Comparison of ENCODE assay signal across 7 cellular contexts in genomic region chr14:23071975-23072539, GRCh38. TPM values are rescaled to one million over a fixed set of nuclear protein-coding genes. Genes with fewer than 3 reads are reported as not detected.
DNase-seq lines count a peak whose midpoint lies in the region; ATAC-seq and TF ChIP-seq lines count a peak whose summit lies in the region.
"Had no signal": no experiment of that assay in that cellular context is flagged by ENCODE, and none has a peak within 500 bp of the region (broad histone marks: within the 10 kb centered on the region; RNA-seq: fewer than 3 reads in every experiment).

No MANE protein-coding gene starts in this region.

- H3K4me3 ChIP-seq in AG09309 (ENCODE audit: control insufficient read depth, low read depth, low read length) (peak overlapping the region; percentile 95), WI38 (ENCODE audit: low read depth, low read length) (peak overlapping the region; percentile 97)

- no peak for TF ChIP-seq CTCF in AG09309 (IDR thresholded peaks at IDR 0.05; ENCODE audit: control insufficient read depth, insufficient read depth, low read depth, low read length, missing control alignments)
- no peak for TF ChIP-seq CTCF in WI38 (IDR thresholded peaks at IDR 0.05; ENCODE audit: low read depth, low read length)

- ATAC-seq in left colon (peak; percentile 58), GM21526 (IDR thresholded peaks at IDR 0.05; ENCODE audit: low FRiP score, unreplicated experiment) (no peak)

- intact Hi-C loops in left colon (cut with DNase I, micrococcal nuclease), result no loop called here

- DNase-seq in AG09309 (ENCODE audit: low read depth) (no peak), left colon (peak in 1 of 2 donors; percentile 47), SHP77 (lab: John Stamatoyannopoulos, UW) (no peak), UCSD-AML1 (lab: John Stamatoyannopoulos, UW; ENCODE audit: unreplicated experiment) (no peak)

RNA-seq across cellular contexts. Expression of gene CDH24, which starts 14.7 kb away (rescaled TPM):
- 1 to 10 TPM; 3.7 to 5.1 TPM for total RNA-seq in left colon

RNA-seq across cellular contexts. Expression of gene ACIN1, which starts 22.9 kb away (rescaled TPM):
- total RNA-seq in left colon, result 100 to 1,000 TPM; 110 to 119 TPM

RNA-seq across cellular contexts. Expression of gene C14orf119, which starts 23.2 kb away (rescaled TPM):
- 10 to 100 TPM; 47.0 to 53.8 TPM for total RNA-seq in left colon

RNA-seq across cellular contexts. Expression of gene PSMB11, which starts 30.0 kb away (rescaled TPM):
- not detected for total RNA-seq in left colon
- total RNA-seq: GM12878 had no signal

RNA-seq across cellular contexts. Expression of gene CIROP, which starts 32.7 kb away (rescaled TPM):
- not detected for total RNA-seq in left colon
- total RNA-seq: GM12878 had no signal
